Comparison of ENCODE assay signal across 8 cellular contexts in genomic region chr14:72926292-72927028, GRCh38. TPM values are rescaled to one million over a fixed set of nuclear protein-coding genes. Genes with fewer than 3 reads are reported as not detected.
A peak's percentile ranks its signal among the peaks of the same experiment; 100 is the strongest.
DNase-seq lines count a peak whose midpoint lies in the region; ATAC-seq and TF ChIP-seq lines count a peak whose summit lies in the region.

Gene DCAF4 (plus strand): TSS chr14:72926464. CDS start chr14:72937979, 11,515 bp downstream.

- TF ChIP-seq CTCF in GM10248 (IDR thresholded peaks at IDR 0.05; ENCODE audit: control extremely low read depth, extremely low read depth, low read depth, missing control alignments): no peak

- DNase-seq in GM10248 (ENCODE audit: extremely low spot score): peak; percentile 99
- DNase-seq in NCI-H1092 treated with DMSO at 0.1 percent for 48 hours (lab: John Stamatoyannopoulos, UW): peak; percentile 96
- peak; percentile 96 for DNase-seq in activated naive CD4-positive, alpha-beta T cell treated with anti-CD3 and anti-CD28 coated beads, Interleukin-2, amount 50 U/mL, for 16 hours
- peak; percentile 96 for DNase-seq in globus pallidus (ENCODE audit: low spot score)
- DNase-seq in nucleus accumbens (lab: John Stamatoyannopoulos, UW): peak; percentile 69 to 98 (median 91)

- POLR2A ChIA-PET in GM10248 (lab: Yijun Ruan, JAX): no interaction called here

- CTCF ChIA-PET in GM10248 (lab: Yijun Ruan, JAX): interaction anchor here (0.7 to 3.7 kb wide), 5 partner anchors 21 to 411 kb away, joined by 3 to 29 read pairs (median 5); no protein-coding TSS in a partner anchor

- H3K27ac ChIP-seq in temporal lobe (ENCODE audit: low read depth, low read length): peak within 1 kb of the TSS; percentile 25

- peak; percentile 94 for ATAC-seq in HG02623 (IDR thresholded peaks at IDR 0.05; ENCODE audit: unreplicated experiment)
- ATAC-seq in SK-N-SH treated with all-trans-retinoic acid at 6 μM for 48 hours: peak; percentile 99

TF ChIP-seq in SK-N-SH treated with all-trans-retinoic acid at 6 μM for 48 hours, 23 proteins besides CTCF, POLR2A, EP300 and RAD21:
- TF ChIP-seq ZC3H10 (CRISPR knock-in tag; IDR thresholded peaks at IDR 0.05) (no peak), PPARA (CRISPR knock-in tag; IDR thresholded peaks at IDR 0.05; ENCODE audit: borderline replicate concordance) (no peak), BACH2 (CRISPR knock-in tag; IDR thresholded peaks at IDR 0.05; ENCODE audit: borderline replicate concordance) (no peak), PATZ1 (CRISPR knock-in tag; IDR thresholded peaks at IDR 0.05; ENCODE audit: borderline replicate concordance) (no peak), CSRNP3 (CRISPR knock-in tag; IDR thresholded peaks at IDR 0.05) (no peak), OSR1 (CRISPR knock-in tag; IDR thresholded peaks at IDR 0.05) (no peak), SNAI2 (CRISPR knock-in tag; IDR thresholded peaks at IDR 0.05) (no peak), RARB (CRISPR knock-in tag; IDR thresholded peaks at IDR 0.05) (no peak)

RNA-seq across cellular contexts. Expression of gene DCAF4, which starts in this region (rescaled TPM):
- total RNA-seq in temporal lobe: 7.4 TPM

Comparison
In these comparisons a context has a peak if more than half of its experiments do, and no peak if none do; other contexts are left out.
1. Peak in every context shown above with its lines: DNase-seq, ATAC-seq and H3K27ac ChIP-seq.